Comparison of ENCODE assay signal across 20 cellular contexts in genomic region chr19:47102561-47103135, GRCh38. TPM values are rescaled to one million over a fixed set of nuclear protein-coding genes. Genes with fewer than 3 reads are reported as not detected.
DNase-seq lines count a peak whose midpoint lies in the region; ATAC-seq and TF ChIP-seq lines count a peak whose summit lies in the region.
"Had no signal": no experiment of that assay in that cellular context is flagged by ENCODE, and none has a peak within 500 bp of the region (broad histone marks: within the 10 kb centered on the region; RNA-seq: fewer than 3 reads in every experiment).

No MANE protein-coding gene starts in this region.

- H3K27ac Mint-ChIP-seq in HFFc6, result peak overlapping the region; percentile 26
- H3K27ac Mint-ChIP-seq: activated CD8-positive, alpha-beta memory T cell treated with anti-CD3 and anti-CD28 coated beads, Interleukin-2, amount 10 ng/mL, durations not matched to agents 7 days and 5 days had no signal

- H3K9me3 ChIP-seq in spleen, result no peaks in the 10 kb centered on the region
- H3K9me3 ChIP-seq: testis had no signal

- intact Hi-C loops in spleen (cut with DNase I; ENCODE audit: low total_unique reads), result no loop called here

- H3K4me1 ChIP-seq in spleen, result peaks cover 13 to 98% (median 49%) of the 10 kb centered on the region in 6 donors

- DNase-seq in HFFc6 (no peak), astrocyte of the cerebellum (ENCODE audit: low read depth) (peak; percentile 63), left kidney (ENCODE audit: low read depth, low spot score) (peak; percentile 47), spleen (peak; percentile 4), NCI-H2081 (lab: John Stamatoyannopoulos, UW) (no peak), germinal center (ENCODE audit: low spot score) (no peak)
- no peak for DNase-seq in activated CD4-positive, alpha-beta T cell treated with anti-CD3 and anti-CD28 coated beads, Interleukin-2, amount 50 U/mL, for 1 hour
- DNase-seq: activated CD4-positive, CD25-positive, alpha-beta regulatory T cell treated with anti-CD3 and anti-CD28 coated beads, Interleukin-2, amount 50 U/mL, for 72 hours; activated CD8-positive, alpha-beta memory T cell treated with anti-CD3 and anti-CD28 coated beads, Interleukin-2, amount 10 ng/mL, durations not matched to agents 7 days and 5 days; brain microvascular endothelial cell; C1 segment of cervical spinal cord; head of caudate nucleus; MM.1S; naive B cell; NCI-H146; PC-9; T-helper 9 cell; testis had no signal

- ATAC-seq in GM21723 (IDR thresholded peaks at IDR 0.05; ENCODE audit: unreplicated experiment), result no peak
- ATAC-seq: activated CD8-positive, alpha-beta memory T cell treated with anti-CD3 and anti-CD28 coated beads, Interleukin-2, amount 10 ng/mL, durations not matched to agents 7 days and 5 days had no signal

- no peak overlapping the region for H3K4me3 Mint-ChIP-seq in HFFc6
- H3K4me3 Mint-ChIP-seq: activated CD8-positive, alpha-beta memory T cell treated with anti-CD3 and anti-CD28 coated beads, Interleukin-2, amount 10 ng/mL, durations not matched to agents 7 days and 5 days; naive B cell had no signal

- H3K4me3 ChIP-seq in astrocyte of the cerebellum (ENCODE audit: low read depth, low read length), result no peak overlapping the region
- no peak overlapping the region for H3K4me3 ChIP-seq in spleen
- H3K4me3 ChIP-seq: lung, PC-9, testis had no signal

- H3K4me1 Mint-ChIP-seq in HFFc6 (ENCODE audit: low read depth), result peaks cover 35% of the 10 kb centered on the region

- TF ChIP-seq POLR2A in spleen (IDR thresholded peaks at IDR 0.05), result no peak

- H3K9me3 Mint-ChIP-seq in HFFc6, result no peaks in the 10 kb centered on the region
- H3K9me3 Mint-ChIP-seq: naive B cell had no signal

- TF ChIP-seq CTCF in HFFc6 (IDR thresholded peaks at IDR 0.05), result no peak
- TF ChIP-seq CTCF in astrocyte of the cerebellum (IDR thresholded peaks at IDR 0.05; ENCODE audit: low read depth, low read length, missing control alignments), result no peak
- TF ChIP-seq CTCF in spleen (IDR thresholded peaks at IDR 0.05 in 8 of 11, conservative IDR thresholded peaks at IDR 0.05 in 3 of 11), result no peak

- WGBS in spleen, 5 donors, result 59 to 87% (median 83%) methylated on average over 7 of the region's 7 CpGs

- H3K27me3 Mint-ChIP-seq in HFFc6 (ENCODE audit: insufficient read depth), result no peaks in the 10 kb centered on the region
- H3K27me3 Mint-ChIP-seq: activated CD8-positive, alpha-beta memory T cell treated with anti-CD3 and anti-CD28 coated beads, Interleukin-2, amount 10 ng/mL, durations not matched to agents 7 days and 5 days; naive B cell had no signal

- H3K36me3 Mint-ChIP-seq in HFFc6 (ENCODE audit: low read depth), result peaks cover 15% of the 10 kb centered on the region

- H3K27me3 ChIP-seq in spleen (replicated peaks in 1 of 7), result no peaks in the 10 kb centered on the region
- H3K27me3 ChIP-seq: brain microvascular endothelial cell, testis had no signal

- peaks cover 0 to 48% (median 2%) of the 10 kb centered on the region in 6 donors for H3K36me3 ChIP-seq in spleen

- in situ Hi-C loops in astrocyte of the cerebellum (cut with HindIII; ENCODE audit: low sequenced_read_pairs), result no loop called here

- peak overlapping the region in 2 of 8 donors; percentile 25 to 35 for H3K27ac ChIP-seq in spleen
- H3K27ac ChIP-seq: brain microvascular endothelial cell, PC-9, testis had no signal

RNA-seq across cellular contexts. Expression of gene ZC3H4, which starts 10.9 kb away (rescaled TPM):
- total RNA-seq in HFFc6 (2021; fragmentation: NEBNext Ultra II Directional; extraction: Animal tissue kit (Norgen Biotek cat#: 25700)), result 10 to 100 TPM; 43.9 to 66.1 (median 55.2) TPM
- 10 to 100 TPM; 26.8 to 68.7 (median 44.1) TPM for total RNA-seq in spleen
- 10 to 100 TPM in 1 of 3 donors, 1 to 10 TPM in 2; 6.0 to 14.2 (median 7.5) TPM for polyA plus RNA-seq in spleen

RNA-seq across cellular contexts. Expression of gene SAE1, which starts 28.0 kb away (rescaled TPM):
- 100 to 1,000 TPM; 158 to 181 (median 175) TPM for total RNA-seq in HFFc6 (2021; fragmentation: NEBNext Ultra II Directional; extraction: Animal tissue kit (Norgen Biotek cat#: 25700))
- 10 to 100 TPM; 42.7 to 72.4 (median 59.5) TPM for total RNA-seq in spleen
- 10 to 100 TPM; 28.1 to 53.3 (median 43.9) TPM for polyA plus RNA-seq in spleen

RNA-seq across cellular contexts. Expression of gene TMEM160, which starts 54.2 kb away (rescaled TPM):
- 10 to 100 TPM; 44.2 to 55.1 (median 49.3) TPM for total RNA-seq in HFFc6 (2021; fragmentation: NEBNext Ultra II Directional; extraction: Animal tissue kit (Norgen Biotek cat#: 25700))
- 10 to 100 TPM; 23.6 to 31.0 (median 26.3) TPM for total RNA-seq in spleen
- 10 to 100 TPM in 2 of 3 donors, 1 to 10 TPM in 1; 7.4 to 20.5 (median 10.1) TPM for polyA plus RNA-seq in spleen

Comparison
In these comparisons a context has a peak if more than half of its experiments do, and no peak if none do; other contexts are left out.
1. DNase-seq: peak in astrocyte of the cerebellum (single experiment), left kidney (single experiment) and spleen (single experiment); none in HFFc6 (single experiment), NCI-H2081 (0 of 2), activated CD4-positive, alpha-beta T cell treated with anti-CD3 and anti-CD28 coated beads, Interleukin-2, amount 50 U/mL, for 1 hour (single experiment) and germinal center (single experiment).